In the genomic region with DNA sequence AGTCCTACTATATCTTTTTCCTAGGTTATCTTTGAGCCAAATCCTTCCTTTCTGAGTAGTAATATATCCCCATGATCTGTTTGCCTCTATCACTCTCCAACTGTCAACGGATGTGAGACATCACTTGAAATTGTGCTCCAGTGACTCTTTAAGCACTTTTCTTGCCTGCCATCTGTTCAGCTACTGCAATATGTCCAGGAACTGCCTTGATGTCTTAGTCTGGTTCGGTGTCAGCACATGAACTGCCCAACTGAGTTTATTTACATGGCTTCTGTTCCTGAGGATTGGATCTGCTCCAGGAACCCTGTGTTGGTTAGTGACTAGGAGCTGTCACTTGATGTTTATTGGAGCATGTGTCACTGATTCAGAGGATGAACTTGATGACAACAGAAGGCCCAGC, we compare ENCODE assay signal across 21 cellular contexts.
DNase-seq lines count a peak whose midpoint lies in the region; FAIRE-seq lines count a peak whose summit lies in the region.
"Had no signal": no experiment of that assay in that cellular context is flagged by ENCODE, and none has a peak within 500 bp of the region (broad histone marks: within the 10 kb centered on the region; RNA-seq: fewer than 3 reads in every experiment).

No MANE protein-coding gene starts in this region.

- DNase-seq in DMS53 treated with DMSO at 0.1 percent for 48 hours (lab: John Stamatoyannopoulos, UW; ENCODE audit: unreplicated experiment) = peak; percentile 94
- peak; percentile 64 for DNase-seq in NCI-H1694 (lab: John Stamatoyannopoulos, UW)
- peak; percentile 4 for DNase-seq in RCC 7860 (ENCODE audit: low spot score)
- peak; percentile 50 for DNase-seq in myocyte (ENCODE audit: low read depth)
- no peak for DNase-seq in kidney glomerular epithelial cell (lab: John Stamatoyannopoulos, UW)
- no peak for DNase-seq in H4 (ENCODE audit: low spot score)
- DNase-seq in NCI-H1092 (lab: John Stamatoyannopoulos, UW) = no peak
- DNase-seq: activated CD4-positive, alpha-beta T cell treated with anti-CD3 and anti-CD28 coated beads, Interleukin-2, amount 10 ng/mL, durations not matched to agents 24 days and 14 days; activated naive CD4-positive, alpha-beta T cell treated with anti-CD3 and anti-CD28 coated beads, Interleukin-2, amount 50 U/mL, for 16 hours; activated T-cell treated with anti-CD3 and anti-CD28 coated beads, Interleukin-2, amount 50 U/mL, for 72 hours; amygdala; esophagus squamous epithelium; HFFc6; KBM-7; mucosa of descending colon; NCI-H146; NCI-H226; right lobe of liver; stimulated activated naive CD8-positive, alpha-beta T cell treated with anti-CD3 and anti-CD28 coated beads, Interleukin-15, Interleukin-2, amounts not matched to agents 100 U/mL and 50 U/mL, for 24 hours had no signal

- FAIRE-seq in RCC 7860 (lab: Jason Lieb, UNC) = no peak
- FAIRE-seq: GM18507, keratinocyte had no signal

Comparison
In these comparisons a context has a peak if more than half of its experiments do, and no peak if none do; other contexts are left out.
1. DNase-seq: peak in DMS53 treated with DMSO at 0.1 percent for 48 hours (single experiment), NCI-H1694 (single experiment), RCC 7860 (single experiment) and myocyte (single experiment); none in kidney glomerular epithelial cell (single experiment), H4 (single experiment) and NCI-H1092 (single experiment).